9 cellular contexts compared by ENCODE assay signal in genomic region chr12:120944645-120945217, GRCh38. TPM values are rescaled to one million over a fixed set of nuclear protein-coding genes. Genes with fewer than 3 reads are reported as not detected.
DNase-seq lines count a peak whose midpoint lies in the region; ATAC-seq and TF ChIP-seq lines count a peak whose summit lies in the region.
"Had no signal": no experiment of that assay in that cellular context is flagged by ENCODE, and none has a peak within 500 bp of the region (broad histone marks: within the 10 kb centered on the region; RNA-seq: fewer than 3 reads in every experiment).

No MANE protein-coding gene starts in this region.

- H3K27me3 ChIP-seq in liver (ENCODE audit: control insufficient read depth in 4 of 4, insufficient read depth in 4 of 4, low read length in 3 of 4), result no peaks in the 10 kb centered on the region

- H3K4me3 Mint-ChIP-seq in activated B cell treated with CpG ODN at 0.5 μM for 24 hours, result no peak overlapping the region
- H3K4me3 Mint-ChIP-seq: brain had no signal

- ATAC-seq in activated B cell treated with CpG ODN at 0.5 μM for 24 hours (ENCODE audit: low read depth) (peak; percentile 47), GM18519 (IDR thresholded peaks at IDR 0.05; ENCODE audit: low FRiP score, unreplicated experiment) (no peak), GM18867 (IDR thresholded peaks at IDR 0.05; ENCODE audit: unreplicated experiment) (no peak)

- H3K27ac ChIP-seq in liver (ENCODE audit: low read depth in 1 of 2, low read length in 2 of 2), result no peak overlapping the region

- peaks cover 0 to 2% (median 0%) of the 10 kb centered on the region in 4 donors for H3K4me1 ChIP-seq in liver (ENCODE audit: control insufficient read depth in 4 of 4, insufficient read depth in 4 of 4, low read length in 3 of 4)

- no peaks in the 10 kb centered on the region for H3K9me3 ChIP-seq in liver (ENCODE audit: control insufficient read depth in 4 of 4, low read length in 3 of 4)

- no peak overlapping the region for H3K9ac ChIP-seq in liver (ENCODE audit: low read depth in 1 of 2, low read length in 2 of 2)

- DNase-seq in ELR (ENCODE audit: low read depth) (peak; percentile 64), LNCaP clone FGC (ENCODE audit: low read depth) (no peak), activated B cell treated with CpG ODN at 0.5 μM for 24 hours (peak; percentile 36), cardiac fibroblast (ENCODE audit: low read depth in 2 of 2) (peak; percentile 58 to 59)
- DNase-seq in stimulated activated CD8-positive, alpha-beta memory T cell treated with anti-CD3 and anti-CD28 coated beads, Interleukin-2, amount 100 ng/mL, for 1 hour (ENCODE audit: low read depth in 2 of 2), result peak; percentile 34 to 48

- peak; percentile 55 for TF ChIP-seq CTCF in LNCaP clone FGC (IDR thresholded peaks at IDR 0.05; ENCODE audit: control insufficient read depth, extremely low read depth, insufficient read depth)
- TF ChIP-seq CTCF in activated B cell treated with CpG ODN at 0.5 μM for 24 hours (IDR thresholded peaks at IDR 0.05), result no peak
- TF ChIP-seq CTCF in cardiac fibroblast (IDR thresholded peaks at IDR 0.05; ENCODE audit: low read depth, low read length), result peak; percentile 90
- peak; percentile 70 for TF ChIP-seq CTCF in liver (IDR thresholded peaks at IDR 0.05; ENCODE audit: low read depth, low read length, missing input control)

- TF ChIP-seq RAD21 in liver (IDR thresholded peaks at IDR 0.05), result peak; percentile 78 to 83

- H3K4me1 Mint-ChIP-seq in activated B cell treated with CpG ODN at 0.5 μM for 24 hours, result no peaks in the 10 kb centered on the region
- H3K4me1 Mint-ChIP-seq: brain had no signal

- POLR2A ChIA-PET in activated B cell treated with CpG ODN at 0.5 μM for 24 hours (lab: Charles Lee), result no interaction called here

- WGBS in liver, result 31% methylated on average over 9 of the region's 9 CpGs

- no peaks in the 10 kb centered on the region for H3K9me3 Mint-ChIP-seq in activated B cell treated with CpG ODN at 0.5 μM for 24 hours

- intact Hi-C loops in activated B cell treated with CpG ODN at 0.5 μM for 24 hours (cut with micrococcal nuclease), result loop anchor here (1.0 kb wide), 2 partner anchors 152 to 166 kb away; no protein-coding TSS in a partner anchor

- CTCF ChIA-PET in activated B cell treated with CpG ODN at 0.5 μM for 24 hours (lab: Charles Lee), result interaction anchor here (0.6 to 1.2 kb wide), 5 partner anchors 26 to 342 kb away, joined by 3 to 4 read pairs (median 3); no protein-coding TSS in a partner anchor

- H3K4me3 ChIP-seq in LNCaP clone FGC (ENCODE audit: low read depth, low read length) (no peak overlapping the region), cardiac fibroblast (replicated peaks in 1 of 2; ENCODE audit: low read depth in 2 of 2, low read length in 2 of 2) (no peak overlapping the region), liver (ENCODE audit: low read depth in 1 of 3, low read length in 3 of 3) (no peak overlapping the region)

- no peaks in the 10 kb centered on the region for H3K27me3 Mint-ChIP-seq in activated B cell treated with CpG ODN at 0.5 μM for 24 hours

- H3K36me3 Mint-ChIP-seq in activated B cell treated with CpG ODN at 0.5 μM for 24 hours (ENCODE audit: low read depth), result no peaks in the 10 kb centered on the region
- H3K36me3 Mint-ChIP-seq: brain had no signal

- no peaks in the 10 kb centered on the region for H3K36me3 ChIP-seq in liver (ENCODE audit: control insufficient read depth in 4 of 4, insufficient read depth in 3 of 4, low read depth in 1 of 4, low read length in 3 of 4)

- no peak overlapping the region for H3K27ac Mint-ChIP-seq in activated B cell treated with CpG ODN at 0.5 μM for 24 hours
- H3K27ac Mint-ChIP-seq: brain had no signal

TF ChIP-seq in liver, 16 proteins besides CTCF, POLR2A, EP300 and RAD21:
- TF ChIP-seq NR2F2 (IDR thresholded peaks at IDR 0.05), result no peak
- TF ChIP-seq JUND (IDR thresholded peaks at IDR 0.05), result peak in 1 of 2 donors; percentile 22
- no peak for TF ChIP-seq FOXA2 (IDR thresholded peaks at IDR 0.05)
- TF ChIP-seq YY1 (IDR thresholded peaks at IDR 0.05), result no peak
- no peak for TF ChIP-seq TAF1 (conservative IDR thresholded peaks at IDR 0.05)
- no peak for TF ChIP-seq HNF4G (IDR thresholded peaks at IDR 0.05)
- TF ChIP-seq MAX (IDR thresholded peaks at IDR 0.05), result no peak
- peak; percentile 38 for TF ChIP-seq ATF3 (IDR thresholded peaks at IDR 0.05)
- TF ChIP-seq EGR1 (IDR thresholded peaks at IDR 0.05; ENCODE audit: low read depth in 2 of 2), result no peak
- TF ChIP-seq REST (IDR thresholded peaks at IDR 0.05), result no peak
- no peak for TF ChIP-seq GABPA (IDR thresholded peaks at IDR 0.05 in 1 of 2, conservative IDR thresholded peaks at IDR 0.05 in 1 of 2)
- TF ChIP-seq FOXA1 (IDR thresholded peaks at IDR 0.05), result no peak
- TF ChIP-seq HNF4A (conservative IDR thresholded peaks at IDR 0.05), result peak in 1 of 2 donors; percentile 36
- peak in 1 of 2 donors; percentile 74 for TF ChIP-seq RXRA (IDR thresholded peaks at IDR 0.05)
- TF ChIP-seq SP1 (IDR thresholded peaks at IDR 0.05), result no peak
- TF ChIP-seq, protein P1, sequence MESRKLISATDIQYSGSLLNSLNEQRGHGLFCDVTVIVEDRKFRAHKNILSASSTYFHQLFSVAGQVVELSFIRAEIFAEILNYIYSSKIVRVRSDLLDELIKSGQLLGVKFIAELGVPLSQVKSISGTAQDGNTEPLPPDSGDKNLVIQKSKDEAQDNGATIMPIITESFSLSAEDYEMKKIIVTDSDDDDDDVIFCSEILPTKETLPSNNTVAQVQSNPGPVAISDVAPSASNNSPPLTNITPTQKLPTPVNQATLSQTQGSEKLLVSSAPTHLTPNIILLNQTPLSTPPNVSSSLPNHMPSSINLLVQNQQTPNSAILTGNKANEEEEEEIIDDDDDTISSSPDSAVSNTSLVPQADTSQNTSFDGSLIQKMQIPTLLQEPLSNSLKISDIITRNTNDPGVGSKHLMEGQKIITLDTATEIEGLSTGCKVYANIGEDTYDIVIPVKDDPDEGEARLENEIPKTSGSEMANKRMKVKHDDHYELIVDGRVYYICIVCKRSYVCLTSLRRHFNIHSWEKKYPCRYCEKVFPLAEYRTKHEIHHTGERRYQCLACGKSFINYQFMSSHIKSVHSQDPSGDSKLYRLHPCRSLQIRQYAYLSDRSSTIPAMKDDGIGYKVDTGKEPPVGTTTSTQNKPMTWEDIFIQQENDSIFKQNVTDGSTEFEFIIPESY (IDR thresholded peaks at IDR 0.05), result no peak

RNA-seq across cellular contexts. Expression of gene HNF1A, which starts 33.6 kb away (rescaled TPM):
- not detected in 2 replicates for total RNA-seq in activated B cell treated with CpG ODN at 0.5 μM for 24 hours
- 10 to 100 TPM in 1 of 2 donors, 1 to 10 TPM in 1; 8.3 to 12.8 TPM for total RNA-seq in liver
- 10 to 100 TPM in 1 of 2 donors, 1 to 10 TPM in 1; 8.2 to 19.8 TPM for polyA plus RNA-seq in liver

RNA-seq across cellular contexts. Expression of gene SPPL3, which starts 40.6 kb away (rescaled TPM):
- total RNA-seq in activated B cell treated with CpG ODN at 0.5 μM for 24 hours (39.9 and 40.3 TPM in 2 replicates), liver (1 to 10 TPM; 7.4 to 7.8 TPM)
- polyA plus RNA-seq in liver, result 10 to 100 TPM in 1 of 2 donors, 1 to 10 TPM in 1; 9.5 to 12.6 TPM
